ENCODE assay signal across 2 cellular contexts in the genomic region with DNA sequence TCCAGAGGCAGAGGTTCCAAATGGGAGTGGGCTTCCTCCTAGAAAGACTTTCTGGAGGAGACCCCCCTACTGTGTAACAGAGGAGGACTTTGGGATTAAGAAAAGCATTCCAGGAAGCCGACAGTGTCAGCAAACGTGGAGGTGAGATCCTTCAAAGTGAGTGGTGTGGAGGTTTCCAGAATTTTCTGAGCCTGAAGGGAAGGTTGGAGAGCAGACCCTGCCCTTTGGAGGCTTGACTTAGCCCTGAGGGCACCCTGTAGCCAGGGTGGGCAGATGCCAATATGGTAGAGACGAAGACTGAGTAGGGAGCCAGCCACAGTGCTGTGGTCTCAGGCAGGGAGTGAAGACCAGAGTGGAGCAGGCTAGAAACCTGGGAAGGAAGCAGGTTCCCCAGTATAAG.
TF ChIP-seq lines count a peak whose summit lies in the region.

No MANE protein-coding gene starts in this region.

TF ChIP-seq in GM23338, 12 proteins besides CTCF, POLR2A, EP300 and RAD21 (continues in another document):
- TF ChIP-seq EZH2phosphoT487 (IDR thresholded peaks at IDR 0.05; ENCODE audit: unreplicated experiment) (no peak), EZH2 (IDR thresholded peaks at IDR 0.05; ENCODE audit: low read depth, unreplicated experiment) (no peak), ZNF114 (CRISPR knock-in tag; IDR thresholded peaks at IDR 0.05) (no peak), ZNF331 (CRISPR knock-in tag; IDR thresholded peaks at IDR 0.05; ENCODE audit: low read depth) (no peak), POLR2AphosphoS5 (IDR thresholded peaks at IDR 0.05; ENCODE audit: low read depth) (no peak), JUNB (IDR thresholded peaks at IDR 0.05; ENCODE audit: unreplicated experiment) (no peak), NANOG (IDR thresholded peaks at IDR 0.05; ENCODE audit: borderline replicate concordance) (no peak), STAT1 (IDR thresholded peaks at IDR 0.05; ENCODE audit: unreplicated experiment) (no peak), ZNF462 (CRISPR knock-in tag; IDR thresholded peaks at IDR 0.05) (no peak)
- TF ChIP-seq, protein P1, sequence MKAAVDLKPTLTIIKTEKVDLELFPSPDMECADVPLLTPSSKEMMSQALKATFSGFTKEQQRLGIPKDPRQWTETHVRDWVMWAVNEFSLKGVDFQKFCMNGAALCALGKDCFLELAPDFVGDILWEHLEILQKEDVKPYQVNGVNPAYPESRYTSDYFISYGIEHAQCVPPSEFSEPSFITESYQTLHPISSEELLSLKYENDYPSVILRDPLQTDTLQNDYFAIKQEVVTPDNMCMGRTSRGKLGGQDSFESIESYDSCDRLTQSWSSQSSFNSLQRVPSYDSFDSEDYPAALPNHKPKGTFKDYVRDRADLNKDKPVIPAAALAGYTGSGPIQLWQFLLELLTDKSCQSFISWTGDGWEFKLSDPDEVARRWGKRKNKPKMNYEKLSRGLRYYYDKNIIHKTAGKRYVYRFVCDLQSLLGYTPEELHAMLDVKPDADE (IDR thresholded peaks at IDR 0.05), result no peak

TF ChIP-seq in WTC11, 78 proteins besides CTCF, POLR2A, EP300 and RAD21:
- TF ChIP-seq, protein P2, sequence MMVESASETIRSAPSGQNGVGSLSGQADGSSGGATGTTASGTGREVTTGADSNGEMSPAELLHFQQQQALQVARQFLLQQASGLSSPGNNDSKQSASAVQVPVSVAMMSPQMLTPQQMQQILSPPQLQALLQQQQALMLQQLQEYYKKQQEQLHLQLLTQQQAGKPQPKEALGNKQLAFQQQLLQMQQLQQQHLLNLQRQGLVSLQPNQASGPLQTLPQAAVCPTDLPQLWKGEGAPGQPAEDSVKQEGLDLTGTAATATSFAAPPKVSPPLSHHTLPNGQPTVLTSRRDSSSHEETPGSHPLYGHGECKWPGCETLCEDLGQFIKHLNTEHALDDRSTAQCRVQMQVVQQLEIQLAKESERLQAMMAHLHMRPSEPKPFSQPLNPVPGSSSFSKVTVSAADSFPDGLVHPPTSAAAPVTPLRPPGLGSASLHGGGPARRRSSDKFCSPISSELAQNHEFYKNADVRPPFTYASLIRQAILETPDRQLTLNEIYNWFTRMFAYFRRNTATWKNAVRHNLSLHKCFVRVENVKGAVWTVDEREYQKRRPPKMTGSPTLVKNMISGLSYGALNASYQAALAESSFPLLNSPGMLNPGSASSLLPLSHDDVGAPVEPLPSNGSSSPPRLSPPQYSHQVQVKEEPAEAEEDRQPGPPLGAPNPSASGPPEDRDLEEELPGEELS (CRISPR knock-in tag; IDR thresholded peaks at IDR 0.05), result no peak
- TF ChIP-seq, protein P3, sequence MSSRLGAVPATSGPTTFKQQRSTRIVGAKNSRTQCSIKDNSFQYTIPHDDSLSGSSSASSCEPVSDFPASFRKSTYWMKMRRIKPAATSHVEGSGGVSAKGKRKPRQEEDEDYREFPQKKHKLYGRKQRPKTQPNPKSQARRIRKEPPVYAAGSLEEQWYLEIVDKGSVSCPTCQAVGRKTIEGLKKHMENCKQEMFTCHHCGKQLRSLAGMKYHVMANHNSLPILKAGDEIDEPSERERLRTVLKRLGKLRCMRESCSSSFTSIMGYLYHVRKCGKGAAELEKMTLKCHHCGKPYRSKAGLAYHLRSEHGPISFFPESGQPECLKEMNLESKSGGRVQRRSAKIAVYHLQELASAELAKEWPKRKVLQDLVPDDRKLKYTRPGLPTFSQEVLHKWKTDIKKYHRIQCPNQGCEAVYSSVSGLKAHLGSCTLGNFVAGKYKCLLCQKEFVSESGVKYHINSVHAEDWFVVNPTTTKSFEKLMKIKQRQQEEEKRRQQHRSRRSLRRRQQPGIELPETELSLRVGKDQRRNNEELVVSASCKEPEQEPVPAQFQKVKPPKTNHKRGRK (CRISPR knock-in tag; IDR thresholded peaks at IDR 0.05; ENCODE audit: borderline replicate concordance), result no peak
- TF ChIP-seq ZNF532 (CRISPR knock-in tag; IDR thresholded peaks at IDR 0.05; ENCODE audit: borderline replicate concordance) (no peak), NR1H2 (CRISPR knock-in tag; IDR thresholded peaks at IDR 0.05) (no peak), SMAD4 (CRISPR knock-in tag; IDR thresholded peaks at IDR 0.05) (no peak), HMGXB4 (CRISPR knock-in tag; IDR thresholded peaks at IDR 0.05) (no peak)
